ENCODE assay signal across 8 cellular contexts in the genomic region with DNA sequence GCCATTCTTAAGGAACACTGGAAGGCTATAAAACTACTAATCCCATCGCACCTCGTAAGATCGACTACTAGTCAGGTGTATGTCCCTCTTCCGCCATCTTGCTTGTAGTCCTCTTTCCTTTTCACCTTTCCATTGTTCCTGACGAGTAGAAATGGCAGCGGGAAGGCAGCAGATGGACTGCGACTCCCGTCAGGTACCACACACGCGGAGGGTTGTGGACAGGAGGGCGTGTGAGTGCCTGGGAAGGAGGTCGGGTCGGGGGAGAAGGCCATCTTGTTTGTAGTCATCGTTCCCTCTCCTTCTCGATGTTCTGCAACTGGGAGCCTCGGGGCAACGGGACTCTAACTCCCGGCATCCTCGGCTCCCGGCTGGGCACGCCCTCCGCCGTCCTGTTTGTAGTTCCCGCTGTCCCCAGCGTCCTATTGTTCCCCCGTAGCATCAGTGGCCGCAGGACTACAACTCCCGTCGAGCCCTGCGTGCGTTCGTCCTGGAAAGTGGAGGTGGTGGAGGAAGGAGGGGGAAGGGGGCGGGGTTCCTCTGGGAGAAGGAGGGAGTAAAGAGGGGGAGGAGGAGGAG. TPM values are rescaled to one million over a fixed set of nuclear protein-coding genes. Genes with fewer than 3 reads are reported as not detected.
A peak's percentile ranks its signal among the peaks of the same experiment; 100 is the strongest.
DNase-seq lines count a peak whose midpoint lies in the region; ATAC-seq and TF ChIP-seq lines count a peak whose summit lies in the region.

No MANE protein-coding gene starts in this region.

- H3K36me3 ChIP-seq in upper lobe of left lung = peaks cover 0 to 16% (median 7%) of the 10 kb centered on the region in 4 donors

- intact Hi-C loops in left ventricle myocardium superior (cut with micrococcal nuclease) = no loop called here
- intact Hi-C loops in posterior vena cava (cut with DNase I) = no loop called here

- DNase-seq in NCI-H187 treated with DMSO at 0.1 percent for 48 hours (lab: John Stamatoyannopoulos, UW) (peak; percentile 94), T-helper 2 cell (peak; percentile 88 to 100 (median 95)), left ventricle myocardium superior (peak; percentile 99), posterior vena cava (ENCODE audit: low spot score) (peak; percentile 100), upper lobe of left lung (peak; percentile 97 to 100)

- no peak for TF ChIP-seq EP300 in upper lobe of left lung (IDR thresholded peaks at IDR 0.05)

- H3K4me3 ChIP-seq in upper lobe of left lung = peak overlapping the region; percentile 66 to 82 (median 80)

- TF ChIP-seq CTCF in upper lobe of left lung (IDR thresholded peaks at IDR 0.05) = no peak

- peaks cover 11 to 35% (median 17%) of the 10 kb centered on the region in 4 donors for H3K4me1 ChIP-seq in upper lobe of left lung

- ATAC-seq in GM18502 (IDR thresholded peaks at IDR 0.05; ENCODE audit: poor library complexity, unreplicated experiment) (peak; percentile 67), HG02973 (IDR thresholded peaks at IDR 0.05; ENCODE audit: unreplicated experiment) (peak; percentile 69), left ventricle myocardium superior (peak; percentile 81), upper lobe of left lung (ENCODE audit: low FRiP score in 2 of 2) (peak; percentile 92 to 94)

- no peaks in the 10 kb centered on the region for H3K9me3 ChIP-seq in upper lobe of left lung

- TF ChIP-seq POLR2A in upper lobe of left lung (IDR thresholded peaks at IDR 0.05) = no peak

- H3K27ac ChIP-seq in angular gyrus (ENCODE audit: low read depth, low read length) (peak overlapping the region; percentile 99), upper lobe of left lung (peak overlapping the region; percentile 89 to 98 (median 96))

- 1% methylated on average over 18 to 31 of the region's 33 CpGs for WGBS in upper lobe of left lung, 2 donors

- no peaks in the 10 kb centered on the region for H3K27me3 ChIP-seq in upper lobe of left lung

RNA-seq across cellular contexts. Expression of a gene that starts 0.3 kb away (rescaled TPM):
- total RNA-seq in left ventricle myocardium superior (5.7 TPM), posterior vena cava (10 to 100 TPM; 13.7 to 14.5 TPM), upper lobe of left lung (10 to 100 TPM in 4 of 6 donors, 1 to 10 TPM in 2; 7.3 to 40.9 (median 15.5) TPM)

RNA-seq across cellular contexts. Expression of a gene that starts 25.8 kb away (rescaled TPM):
- total RNA-seq in left ventricle myocardium superior (10.8 TPM), posterior vena cava (10 to 100 TPM; 11.0 to 17.5 TPM), upper lobe of left lung (10 to 100 TPM; 22.2 to 33.9 (median 28.4) TPM)

RNA-seq across cellular contexts. Expression of a gene that starts 26.6 kb away (rescaled TPM):
- 7.5 TPM for total RNA-seq in left ventricle myocardium superior
- total RNA-seq in posterior vena cava = 1 to 10 TPM; 5.0 to 5.2 TPM
- total RNA-seq in upper lobe of left lung = 10 to 100 TPM in 2 of 6 donors, 1 to 10 TPM in 4; 4.2 to 14.5 (median 7.1) TPM

RNA-seq across cellular contexts. Expression of a gene that starts 29.2 kb away (rescaled TPM):
- total RNA-seq in left ventricle myocardium superior (29.6 TPM), posterior vena cava (10 to 100 TPM; 33.6 to 36.3 TPM), upper lobe of left lung (10 to 100 TPM; 15.7 to 32.8 (median 28.2) TPM)

RNA-seq across cellular contexts. Expression of a gene that starts 34.5 kb away (rescaled TPM):
- total RNA-seq in left ventricle myocardium superior (11.0 TPM), posterior vena cava (10 to 100 TPM; 11.8 to 17.7 TPM), upper lobe of left lung (10 to 100 TPM in 5 of 6 donors, 1 to 10 TPM in 1; 9.1 to 30.4 (median 17.0) TPM)

Comparison
In these comparisons a context has a peak if more than half of its experiments do, and no peak if none do; other contexts are left out.
1. Peak in every context shown above with its lines: DNase-seq, ATAC-seq, H3K4me3 ChIP-seq and H3K27ac ChIP-seq.